15 cellular contexts compared by ENCODE assay signal in genomic region chr2:237189799-237190198, GRCh38.
DNase-seq lines count a peak whose midpoint lies in the region; ATAC-seq and TF ChIP-seq lines count a peak whose summit lies in the region.
"Had no signal": no experiment of that assay in that cellular context is flagged by ENCODE, and none has a peak within 500 bp of the region (broad histone marks: within the 10 kb centered on the region; RNA-seq: fewer than 3 reads in every experiment).

No MANE protein-coding gene starts in this region.

- H3K27me3 ChIP-seq in left ventricle myocardium inferior (ENCODE audit: low read depth) (no peaks in the 10 kb centered on the region), suprapubic skin (no peaks in the 10 kb centered on the region)
- H3K27me3 ChIP-seq: BE2C had no signal

- DNase-seq in left ventricle myocardium inferior = no peak
- no peak for DNase-seq in cardiac septum (ENCODE audit: low spot score)
- DNase-seq in left ventricle myocardium superior = no peak
- no peak for DNase-seq in suprapubic skin (ENCODE audit: low spot score in 2 of 2)
- no peak for DNase-seq in mucosa of descending colon
- DNase-seq: BE2C; CD8-positive, alpha-beta T cell; COR-L47; DMS153; DMS79 treated with DMSO at 0.1 percent for 48 hours; EL; HFFc6 had no signal

- 88% methylated on average over 5 of the region's 5 CpGs for WGBS in suprapubic skin

- H3K4me1 ChIP-seq in left ventricle myocardium inferior (no peaks in the 10 kb centered on the region), suprapubic skin (no peaks in the 10 kb centered on the region), mucosa of descending colon (ENCODE audit: low read depth) (no peaks in the 10 kb centered on the region)
- H3K4me1 ChIP-seq: BE2C, HAP-1 had no signal

- peak overlapping the region; percentile 68 for H3K27ac ChIP-seq in left ventricle myocardium inferior (replicated peaks)
- peak overlapping the region; percentile 68 for H3K27ac ChIP-seq in suprapubic skin
- H3K27ac ChIP-seq: A549 had no signal

- H3K9me3 ChIP-seq in left ventricle myocardium inferior (replicated peaks) = no peaks in the 10 kb centered on the region
- H3K9me3 ChIP-seq in suprapubic skin = no peaks in the 10 kb centered on the region
- H3K9me3 ChIP-seq in mucosa of descending colon = no peaks in the 10 kb centered on the region
- H3K9me3 ChIP-seq: A549, BE2C, HAP-1 had no signal

- TF ChIP-seq CTCF in left ventricle myocardium inferior (IDR thresholded peaks at IDR 0.05; ENCODE audit: borderline replicate concordance) = no peak
- TF ChIP-seq CTCF in suprapubic skin (IDR thresholded peaks at IDR 0.05) = no peak
- no peak for TF ChIP-seq CTCF in mucosa of descending colon (IDR thresholded peaks at IDR 0.05)

- intact Hi-C loops in left ventricle myocardium inferior (cut with micrococcal nuclease) = no loop called here
- intact Hi-C loops in cardiac septum (cut with DNase I) = no loop called here
- intact Hi-C loops in left ventricle myocardium superior (cut with micrococcal nuclease) = no loop called here
- intact Hi-C loops in mucosa of descending colon (cut with DNase I, micrococcal nuclease) = no loop called here

- TF ChIP-seq POLR2A in suprapubic skin (IDR thresholded peaks at IDR 0.05) = no peak

- H3K36me3 ChIP-seq in left ventricle myocardium inferior (no peaks in the 10 kb centered on the region), suprapubic skin (no peaks in the 10 kb centered on the region), mucosa of descending colon (ENCODE audit: low read depth) (no peaks in the 10 kb centered on the region)
- H3K36me3 ChIP-seq: BE2C, HAP-1 had no signal

- no peak for TF ChIP-seq EP300 in suprapubic skin (IDR thresholded peaks at IDR 0.05)

- H3K4me3 ChIP-seq in left ventricle myocardium inferior (no peak overlapping the region), suprapubic skin (no peak overlapping the region), mucosa of descending colon (no peak overlapping the region)
- H3K4me3 ChIP-seq: A549, HAP-1 had no signal

- ATAC-seq in left ventricle myocardium superior = peak; percentile 57
- no peak for ATAC-seq in mucosa of descending colon
- no peak for ATAC-seq in GM18511 (IDR thresholded peaks at IDR 0.05; ENCODE audit: unreplicated experiment)
- ATAC-seq: A549; CD8-positive, alpha-beta T cell had no signal
